19 cellular contexts compared by ENCODE assay signal in genomic region chr1:9882945-9883303, GRCh38. TPM values are rescaled to one million over a fixed set of nuclear protein-coding genes. Genes with fewer than 3 reads are reported as not detected.
A peak's percentile ranks its signal among the peaks of the same experiment; 100 is the strongest.
DNase-seq lines count a peak whose midpoint lies in the region; ATAC-seq and TF ChIP-seq lines count a peak whose summit lies in the region.
"Had no signal": no experiment of that assay in that cellular context is flagged by ENCODE, and none has a peak within 500 bp of the region (broad histone marks: within the 10 kb centered on the region; RNA-seq: fewer than 3 reads in every experiment).

No MANE protein-coding gene starts in this region.

- peak overlapping the region; percentile 3 for H3K27ac Mint-ChIP-seq in endodermal cell
- H3K27ac Mint-ChIP-seq in stimulated activated effector memory CD8-positive, alpha-beta T cell treated with anti-CD3 and anti-CD28 coated beads, Interleukin-12 subunit alpha, Interleukin-12 subunit beta, amount 100 ng/mL, for 72 hours, result peak overlapping the region; percentile 93
- H3K27ac Mint-ChIP-seq: activated CD4-positive, alpha-beta memory T cell treated with anti-CD3 and anti-CD28 coated beads for 36 hours had no signal

- ATAC-seq in heart left ventricle (no peak), Right ventricle myocardium superior (ENCODE audit: poor library complexity) (no peak), HG02610 (IDR thresholded peaks at IDR 0.05; ENCODE audit: unreplicated experiment) (no peak)
- no peak for ATAC-seq in stimulated activated effector memory CD8-positive, alpha-beta T cell treated with anti-CD3 and anti-CD28 coated beads, Interleukin-12 subunit alpha, Interleukin-12 subunit beta, amount 100 ng/mL, for 72 hours
- ATAC-seq: WTC11 had no signal

- peak overlapping the region in 7 of 12 donors; percentile 5 to 75 (median 23) for H3K27ac ChIP-seq in heart left ventricle
- H3K27ac ChIP-seq in KOPT-K1 (ENCODE audit: low read depth, low read length, poor library complexity, severe bottlenecking), result peak overlapping the region; percentile 53
- no peak overlapping the region for H3K27ac ChIP-seq in endodermal cell (ENCODE audit: low read depth, low read length)

- TF ChIP-seq POLR2A in heart left ventricle (IDR thresholded peaks at IDR 0.05), result no peak

- peaks cover 24% of the 10 kb centered on the region for H3K4me1 Mint-ChIP-seq in endodermal cell
- H3K4me1 Mint-ChIP-seq in stimulated activated effector memory CD8-positive, alpha-beta T cell treated with anti-CD3 and anti-CD28 coated beads, Interleukin-12 subunit alpha, Interleukin-12 subunit beta, amount 100 ng/mL, for 72 hours, result peaks cover 39% of the 10 kb centered on the region

- H3K27me3 Mint-ChIP-seq in endodermal cell (ENCODE audit: insufficient read depth), result no peaks in the 10 kb centered on the region
- H3K27me3 Mint-ChIP-seq: activated CD4-positive, alpha-beta memory T cell treated with anti-CD3 and anti-CD28 coated beads for 36 hours; IgD-negative memory B cell had no signal

- H3K9ac ChIP-seq in endodermal cell (ENCODE audit: extremely low read depth, low read length, poor library complexity, severe bottlenecking), result no peak overlapping the region

- TF ChIP-seq CTCF in heart left ventricle (IDR thresholded peaks at IDR 0.05) (no peak), endodermal cell (conservative IDR thresholded peaks at IDR 0.05) (no peak)

- H3K4me1 ChIP-seq in heart left ventricle (peaks cover 0 to 56% (median 27%) of the 10 kb centered on the region in 12 donors), endodermal cell (ENCODE audit: control insufficient read depth, insufficient read depth, low read length) (peaks cover 6% of the 10 kb centered on the region)

- 81 to 91% (median 91%) methylated on average over 12 of the region's 12 CpGs for WGBS in heart left ventricle, 4 donors
- 95 to 98% methylated on average over 12 of the region's 12 CpGs for WGBS in endodermal cell (ENCODE audit: insufficient coverage in 1 of 2, insufficient read length in 1 of 2), 2 experiments

- H3K9me3 Mint-ChIP-seq in endodermal cell, result no peaks in the 10 kb centered on the region
- H3K9me3 Mint-ChIP-seq in stimulated activated effector memory CD8-positive, alpha-beta T cell treated with anti-CD3 and anti-CD28 coated beads, Interleukin-12 subunit alpha, Interleukin-12 subunit beta, amount 100 ng/mL, for 72 hours, result no peaks in the 10 kb centered on the region
- H3K9me3 Mint-ChIP-seq: activated CD4-positive, alpha-beta memory T cell treated with anti-CD3 and anti-CD28 coated beads for 36 hours; IgD-negative memory B cell; WTC11 had no signal

- H3K4me3 Mint-ChIP-seq in endodermal cell, result no peak overlapping the region
- peak overlapping the region; percentile 54 for H3K4me3 Mint-ChIP-seq in stimulated activated effector memory CD8-positive, alpha-beta T cell treated with anti-CD3 and anti-CD28 coated beads, Interleukin-12 subunit alpha, Interleukin-12 subunit beta, amount 100 ng/mL, for 72 hours
- H3K4me3 Mint-ChIP-seq: activated CD4-positive, alpha-beta memory T cell treated with anti-CD3 and anti-CD28 coated beads for 36 hours; WTC11 had no signal

- H3K27me3 ChIP-seq in heart left ventricle (no peaks in the 10 kb centered on the region), endodermal cell (ENCODE audit: control insufficient read depth, insufficient read depth, low read length, poor library complexity, severe bottlenecking) (no peaks in the 10 kb centered on the region)
- H3K27me3 ChIP-seq: cardiac muscle cell, MG63 had no signal

- H3K36me3 ChIP-seq in heart left ventricle (peaks cover 0 to 14% (median 0%) of the 10 kb centered on the region in 9 donors), KOPT-K1 (ENCODE audit: insufficient read depth, low read length) (no peaks in the 10 kb centered on the region), endodermal cell (ENCODE audit: control insufficient read depth, insufficient read depth, low read length) (no peaks in the 10 kb centered on the region)
- H3K36me3 ChIP-seq: cardiac muscle cell had no signal

- H3K4me3 ChIP-seq in heart left ventricle, result no peak overlapping the region
- no peak overlapping the region for H3K4me3 ChIP-seq in endodermal cell (ENCODE audit: low read length)
- H3K4me3 ChIP-seq: cardiac muscle cell, MG63, skin epidermis had no signal

- H3K9me3 ChIP-seq in heart left ventricle (no peaks in the 10 kb centered on the region), KOPT-K1 (ENCODE audit: insufficient read depth, low read length, poor library complexity, severe bottlenecking) (no peaks in the 10 kb centered on the region), endodermal cell (ENCODE audit: control insufficient read depth, low read length) (no peaks in the 10 kb centered on the region)
- H3K9me3 ChIP-seq: MG63 had no signal

- intact Hi-C loops in heart left ventricle (cut with DNase I), result loop anchor here in 1 of 10 donors (5.0 kb wide), 1 partner anchor 464 kb away; no protein-coding TSS in a partner anchor
- intact Hi-C loops in Right ventricle myocardium superior (cut with DNase I), result no loop called here

- DNase-seq in heart left ventricle (peak in 1 of 5 donors; percentile 49), Right ventricle myocardium superior (no peak), endodermal cell (no peak), NCI-H748 treated with DMSO at 0.1 percent for 48 hours (lab: John Stamatoyannopoulos, UW) (no peak)
- no peak for DNase-seq in stimulated activated effector memory CD8-positive, alpha-beta T cell treated with anti-CD3 and anti-CD28 coated beads, Interleukin-12 subunit alpha, Interleukin-12 subunit beta, amount 100 ng/mL, for 72 hours (ENCODE audit: low spot score in 2 of 2)
- DNase-seq: DMS 273 treated with DMSO at 0.1 percent for 48 hours; MG63; NCI-H2081 treated with DMSO at 0.1 percent for 48 hours; NCI-H446; SHP77; stimulated activated CD4-positive, alpha-beta T cell treated with anti-CD3 and anti-CD28 coated beads, Interleukin-2, amount 100 ng/mL, for 24 hours; SW 1271 had no signal

- peaks cover 21% of the 10 kb centered on the region for H3K36me3 Mint-ChIP-seq in endodermal cell (ENCODE audit: low read depth)
- H3K36me3 Mint-ChIP-seq in stimulated activated effector memory CD8-positive, alpha-beta T cell treated with anti-CD3 and anti-CD28 coated beads, Interleukin-12 subunit alpha, Interleukin-12 subunit beta, amount 100 ng/mL, for 72 hours, result no peaks in the 10 kb centered on the region
- H3K36me3 Mint-ChIP-seq: activated CD4-positive, alpha-beta memory T cell treated with anti-CD3 and anti-CD28 coated beads for 36 hours; WTC11 had no signal

RNA-seq across cellular contexts. Expression of gene CTNNBIP1, which starts 27.1 kb away (rescaled TPM):
- total RNA-seq in heart left ventricle (10 to 100 TPM; 32.2 to 62.0 (median 42.9) TPM), Right ventricle myocardium superior (58.1 TPM), endodermal cell (10 to 100 TPM; 65.0 to 69.5 TPM)
- polyA plus RNA-seq in heart left ventricle, result 10 to 100 TPM; 25.4 to 37.8 TPM
- 64.0 TPM for polyA plus RNA-seq in endodermal cell (2013, experiment 1 of 2)
- 59.8 TPM for polyA plus RNA-seq in endodermal cell (2013, experiment 2 of 2)

RNA-seq across cellular contexts. Expression of gene CLSTN1, which starts 59.2 kb away (rescaled TPM):
- total RNA-seq in heart left ventricle (10 to 100 TPM; 50.6 to 79.4 (median 64.3) TPM), Right ventricle myocardium superior (48.8 TPM), endodermal cell (100 to 1,000 TPM in 1 of 2 donors, 10 to 100 TPM in 1; 96.6 to 116 TPM)
- 10 to 100 TPM; 37.6 to 40.5 TPM for polyA plus RNA-seq in heart left ventricle
- 119 TPM for polyA plus RNA-seq in endodermal cell (2013, experiment 1 of 2)
- polyA plus RNA-seq in endodermal cell (2013, experiment 2 of 2), result 110 TPM
